In the genomic region with DNA sequence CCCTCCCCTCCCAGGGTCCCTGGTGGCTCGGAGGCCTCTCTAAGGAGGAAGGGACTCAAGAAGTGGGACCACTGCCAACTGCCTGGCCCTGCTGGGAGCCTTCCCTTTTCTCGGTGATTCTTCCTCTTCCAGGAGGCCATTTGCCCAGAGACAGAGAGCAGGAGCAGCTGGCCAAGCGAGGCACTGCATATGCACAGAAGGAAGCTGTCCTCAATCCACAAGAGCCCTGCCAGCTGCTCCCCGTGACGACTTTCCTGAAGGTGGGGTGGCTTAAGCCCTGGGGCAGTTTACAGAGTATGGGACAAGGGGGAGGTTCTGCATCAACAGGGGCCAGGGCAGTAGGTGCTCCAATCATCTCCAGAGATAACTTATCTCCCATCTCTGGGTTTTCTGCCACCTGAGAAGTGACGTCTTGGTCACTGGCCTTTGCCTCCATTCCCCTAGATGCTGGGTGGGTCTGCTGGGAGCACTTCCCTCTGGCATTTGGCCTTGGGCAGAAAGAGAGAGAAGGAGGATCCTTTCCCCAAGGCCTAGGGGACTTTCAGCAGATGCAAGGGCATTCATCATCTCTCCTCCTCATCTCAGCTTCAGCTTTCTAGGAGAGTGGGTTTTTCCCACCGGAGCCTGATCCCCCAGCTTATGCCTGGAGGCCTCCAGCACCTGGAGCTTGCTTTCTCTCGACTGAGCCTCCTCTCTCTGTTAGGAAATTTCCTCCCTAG, we compare ENCODE assay signal across 2 cellular contexts.
TF ChIP-seq lines count a peak whose summit lies in the region.

No MANE protein-coding gene starts in this region.

TF ChIP-seq in SK-N-SH, 30 proteins besides CTCF, POLR2A, EP300 and RAD21 (continued from another document):
- TF ChIP-seq, protein P1, sequence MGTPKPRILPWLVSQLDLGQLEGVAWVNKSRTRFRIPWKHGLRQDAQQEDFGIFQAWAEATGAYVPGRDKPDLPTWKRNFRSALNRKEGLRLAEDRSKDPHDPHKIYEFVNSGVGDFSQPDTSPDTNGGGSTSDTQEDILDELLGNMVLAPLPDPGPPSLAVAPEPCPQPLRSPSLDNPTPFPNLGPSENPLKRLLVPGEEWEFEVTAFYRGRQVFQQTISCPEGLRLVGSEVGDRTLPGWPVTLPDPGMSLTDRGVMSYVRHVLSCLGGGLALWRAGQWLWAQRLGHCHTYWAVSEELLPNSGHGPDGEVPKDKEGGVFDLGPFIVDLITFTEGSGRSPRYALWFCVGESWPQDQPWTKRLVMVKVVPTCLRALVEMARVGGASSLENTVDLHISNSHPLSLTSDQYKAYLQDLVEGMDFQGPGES (IDR thresholded peaks at IDR 0.05; ENCODE audit: low read depth, low read length), result no peak
- TF ChIP-seq FOXJ3 (CRISPR knock-in tag; IDR thresholded peaks at IDR 0.05), result no peak
- TF ChIP-seq, protein P2, sequence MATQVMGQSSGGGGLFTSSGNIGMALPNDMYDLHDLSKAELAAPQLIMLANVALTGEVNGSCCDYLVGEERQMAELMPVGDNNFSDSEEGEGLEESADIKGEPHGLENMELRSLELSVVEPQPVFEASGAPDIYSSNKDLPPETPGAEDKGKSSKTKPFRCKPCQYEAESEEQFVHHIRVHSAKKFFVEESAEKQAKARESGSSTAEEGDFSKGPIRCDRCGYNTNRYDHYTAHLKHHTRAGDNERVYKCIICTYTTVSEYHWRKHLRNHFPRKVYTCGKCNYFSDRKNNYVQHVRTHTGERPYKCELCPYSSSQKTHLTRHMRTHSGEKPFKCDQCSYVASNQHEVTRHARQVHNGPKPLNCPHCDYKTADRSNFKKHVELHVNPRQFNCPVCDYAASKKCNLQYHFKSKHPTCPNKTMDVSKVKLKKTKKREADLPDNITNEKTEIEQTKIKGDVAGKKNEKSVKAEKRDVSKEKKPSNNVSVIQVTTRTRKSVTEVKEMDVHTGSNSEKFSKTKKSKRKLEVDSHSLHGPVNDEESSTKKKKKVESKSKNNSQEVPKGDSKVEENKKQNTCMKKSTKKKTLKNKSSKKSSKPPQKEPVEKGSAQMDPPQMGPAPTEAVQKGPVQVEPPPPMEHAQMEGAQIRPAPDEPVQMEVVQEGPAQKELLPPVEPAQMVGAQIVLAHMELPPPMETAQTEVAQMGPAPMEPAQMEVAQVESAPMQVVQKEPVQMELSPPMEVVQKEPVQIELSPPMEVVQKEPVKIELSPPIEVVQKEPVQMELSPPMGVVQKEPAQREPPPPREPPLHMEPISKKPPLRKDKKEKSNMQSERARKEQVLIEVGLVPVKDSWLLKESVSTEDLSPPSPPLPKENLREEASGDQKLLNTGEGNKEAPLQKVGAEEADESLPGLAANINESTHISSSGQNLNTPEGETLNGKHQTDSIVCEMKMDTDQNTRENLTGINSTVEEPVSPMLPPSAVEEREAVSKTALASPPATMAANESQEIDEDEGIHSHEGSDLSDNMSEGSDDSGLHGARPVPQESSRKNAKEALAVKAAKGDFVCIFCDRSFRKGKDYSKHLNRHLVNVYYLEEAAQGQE (IDR thresholded peaks at IDR 0.05; ENCODE audit: low read depth, low read length), result no peak
- no peak for TF ChIP-seq SMC3 (IDR thresholded peaks at IDR 0.05; ENCODE audit: low read depth, low read length)
- TF ChIP-seq, protein P3, sequence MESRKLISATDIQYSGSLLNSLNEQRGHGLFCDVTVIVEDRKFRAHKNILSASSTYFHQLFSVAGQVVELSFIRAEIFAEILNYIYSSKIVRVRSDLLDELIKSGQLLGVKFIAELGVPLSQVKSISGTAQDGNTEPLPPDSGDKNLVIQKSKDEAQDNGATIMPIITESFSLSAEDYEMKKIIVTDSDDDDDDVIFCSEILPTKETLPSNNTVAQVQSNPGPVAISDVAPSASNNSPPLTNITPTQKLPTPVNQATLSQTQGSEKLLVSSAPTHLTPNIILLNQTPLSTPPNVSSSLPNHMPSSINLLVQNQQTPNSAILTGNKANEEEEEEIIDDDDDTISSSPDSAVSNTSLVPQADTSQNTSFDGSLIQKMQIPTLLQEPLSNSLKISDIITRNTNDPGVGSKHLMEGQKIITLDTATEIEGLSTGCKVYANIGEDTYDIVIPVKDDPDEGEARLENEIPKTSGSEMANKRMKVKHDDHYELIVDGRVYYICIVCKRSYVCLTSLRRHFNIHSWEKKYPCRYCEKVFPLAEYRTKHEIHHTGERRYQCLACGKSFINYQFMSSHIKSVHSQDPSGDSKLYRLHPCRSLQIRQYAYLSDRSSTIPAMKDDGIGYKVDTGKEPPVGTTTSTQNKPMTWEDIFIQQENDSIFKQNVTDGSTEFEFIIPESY (IDR thresholded peaks at IDR 0.05; ENCODE audit: borderline replicate concordance, low read depth), result no peak
- no peak for TF ChIP-seq CHD2 (IDR thresholded peaks at IDR 0.05; ENCODE audit: low read length, partially characterized antibody)
- TF ChIP-seq TEAD4 (IDR thresholded peaks at IDR 0.05; ENCODE audit: borderline replicate concordance, insufficient read depth), result no peak
- TF ChIP-seq, protein P4, sequence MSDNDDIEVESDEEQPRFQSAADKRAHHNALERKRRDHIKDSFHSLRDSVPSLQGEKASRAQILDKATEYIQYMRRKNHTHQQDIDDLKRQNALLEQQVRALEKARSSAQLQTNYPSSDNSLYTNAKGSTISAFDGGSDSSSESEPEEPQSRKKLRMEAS (IDR thresholded peaks at IDR 0.05; ENCODE audit: low read depth), result no peak

TF ChIP-seq in SK-N-SH treated with all-trans-retinoic acid at 6 μM for 48 hours, 23 proteins besides CTCF, POLR2A, EP300 and RAD21 (continued from another document):
- no peak for TF ChIP-seq ZC3H10 (CRISPR knock-in tag; IDR thresholded peaks at IDR 0.05)
- TF ChIP-seq, protein P5, sequence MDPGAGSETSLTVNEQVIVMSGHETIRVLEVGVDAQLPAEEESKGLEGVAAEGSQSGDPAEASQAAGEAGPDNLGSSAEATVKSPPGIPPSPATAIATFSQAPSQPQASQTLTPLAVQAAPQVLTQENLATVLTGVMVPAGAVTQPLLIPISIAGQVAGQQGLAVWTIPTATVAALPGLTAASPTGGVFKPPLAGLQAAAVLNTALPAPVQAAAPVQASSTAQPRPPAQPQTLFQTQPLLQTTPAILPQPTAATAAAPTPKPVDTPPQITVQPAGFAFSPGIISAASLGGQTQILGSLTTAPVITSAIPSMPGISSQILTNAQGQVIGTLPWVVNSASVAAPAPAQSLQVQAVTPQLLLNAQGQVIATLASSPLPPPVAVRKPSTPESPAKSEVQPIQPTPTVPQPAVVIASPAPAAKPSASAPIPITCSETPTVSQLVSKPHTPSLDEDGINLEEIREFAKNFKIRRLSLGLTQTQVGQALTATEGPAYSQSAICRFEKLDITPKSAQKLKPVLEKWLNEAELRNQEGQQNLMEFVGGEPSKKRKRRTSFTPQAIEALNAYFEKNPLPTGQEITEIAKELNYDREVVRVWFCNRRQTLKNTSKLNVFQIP (CRISPR knock-in tag; IDR thresholded peaks at IDR 0.05; ENCODE audit: borderline replicate concordance, low read depth), result no peak
- TF ChIP-seq TOX (CRISPR knock-in tag; IDR thresholded peaks at IDR 0.05; ENCODE audit: borderline replicate concordance), result no peak
- TF ChIP-seq GLIS3 (CRISPR knock-in tag; IDR thresholded peaks at IDR 0.05), result no peak
- TF ChIP-seq, protein P6, sequence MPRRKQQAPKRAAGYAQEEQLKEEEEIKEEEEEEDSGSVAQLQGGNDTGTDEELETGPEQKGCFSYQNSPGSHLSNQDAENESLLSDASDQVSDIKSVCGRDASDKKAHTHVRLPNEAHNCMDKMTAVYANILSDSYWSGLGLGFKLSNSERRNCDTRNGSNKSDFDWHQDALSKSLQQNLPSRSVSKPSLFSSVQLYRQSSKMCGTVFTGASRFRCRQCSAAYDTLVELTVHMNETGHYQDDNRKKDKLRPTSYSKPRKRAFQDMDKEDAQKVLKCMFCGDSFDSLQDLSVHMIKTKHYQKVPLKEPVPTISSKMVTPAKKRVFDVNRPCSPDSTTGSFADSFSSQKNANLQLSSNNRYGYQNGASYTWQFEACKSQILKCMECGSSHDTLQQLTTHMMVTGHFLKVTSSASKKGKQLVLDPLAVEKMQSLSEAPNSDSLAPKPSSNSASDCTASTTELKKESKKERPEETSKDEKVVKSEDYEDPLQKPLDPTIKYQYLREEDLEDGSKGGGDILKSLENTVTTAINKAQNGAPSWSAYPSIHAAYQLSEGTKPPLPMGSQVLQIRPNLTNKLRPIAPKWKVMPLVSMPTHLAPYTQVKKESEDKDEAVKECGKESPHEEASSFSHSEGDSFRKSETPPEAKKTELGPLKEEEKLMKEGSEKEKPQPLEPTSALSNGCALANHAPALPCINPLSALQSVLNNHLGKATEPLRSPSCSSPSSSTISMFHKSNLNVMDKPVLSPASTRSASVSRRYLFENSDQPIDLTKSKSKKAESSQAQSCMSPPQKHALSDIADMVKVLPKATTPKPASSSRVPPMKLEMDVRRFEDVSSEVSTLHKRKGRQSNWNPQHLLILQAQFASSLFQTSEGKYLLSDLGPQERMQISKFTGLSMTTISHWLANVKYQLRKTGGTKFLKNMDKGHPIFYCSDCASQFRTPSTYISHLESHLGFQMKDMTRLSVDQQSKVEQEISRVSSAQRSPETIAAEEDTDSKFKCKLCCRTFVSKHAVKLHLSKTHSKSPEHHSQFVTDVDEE (CRISPR knock-in tag; IDR thresholded peaks at IDR 0.05), result no peak
- TF ChIP-seq CSDC2 (CRISPR knock-in tag; IDR thresholded peaks at IDR 0.05), result no peak
- no peak for TF ChIP-seq ZNF565 (CRISPR knock-in tag; conservative IDR thresholded peaks at IDR 0.05; ENCODE audit: low read depth)
- no peak for TF ChIP-seq ARNTL (CRISPR knock-in tag; IDR thresholded peaks at IDR 0.05; ENCODE audit: borderline replicate concordance, low read depth)
- TF ChIP-seq, protein P7, sequence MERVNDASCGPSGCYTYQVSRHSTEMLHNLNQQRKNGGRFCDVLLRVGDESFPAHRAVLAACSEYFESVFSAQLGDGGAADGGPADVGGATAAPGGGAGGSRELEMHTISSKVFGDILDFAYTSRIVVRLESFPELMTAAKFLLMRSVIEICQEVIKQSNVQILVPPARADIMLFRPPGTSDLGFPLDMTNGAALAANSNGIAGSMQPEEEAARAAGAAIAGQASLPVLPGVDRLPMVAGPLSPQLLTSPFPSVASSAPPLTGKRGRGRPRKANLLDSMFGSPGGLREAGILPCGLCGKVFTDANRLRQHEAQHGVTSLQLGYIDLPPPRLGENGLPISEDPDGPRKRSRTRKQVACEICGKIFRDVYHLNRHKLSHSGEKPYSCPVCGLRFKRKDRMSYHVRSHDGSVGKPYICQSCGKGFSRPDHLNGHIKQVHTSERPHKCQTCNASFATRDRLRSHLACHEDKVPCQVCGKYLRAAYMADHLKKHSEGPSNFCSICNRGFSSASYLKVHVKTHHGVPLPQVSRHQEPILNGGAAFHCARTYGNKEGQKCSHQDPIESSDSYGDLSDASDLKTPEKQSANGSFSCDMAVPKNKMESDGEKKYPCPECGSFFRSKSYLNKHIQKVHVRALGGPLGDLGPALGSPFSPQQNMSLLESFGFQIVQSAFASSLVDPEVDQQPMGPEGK (CRISPR knock-in tag; IDR thresholded peaks at IDR 0.05; ENCODE audit: borderline replicate concordance), result no peak
- TF ChIP-seq ESRRG (CRISPR knock-in tag; IDR thresholded peaks at IDR 0.05), result no peak
- TF ChIP-seq OSR1 (CRISPR knock-in tag; IDR thresholded peaks at IDR 0.05), result no peak
